ENCODE assay signal across 24 cellular contexts in genomic region chr4:37540486-37540885, GRCh38.
A peak's percentile ranks its signal among the peaks of the same experiment; 100 is the strongest.
DNase-seq lines count a peak whose midpoint lies in the region; ATAC-seq and TF ChIP-seq lines count a peak whose summit lies in the region.
"Had no signal": no experiment of that assay in that cellular context is flagged by ENCODE, and none has a peak within 500 bp of the region (broad histone marks: within the 10 kb centered on the region; RNA-seq: fewer than 3 reads in every experiment).

No MANE protein-coding gene starts in this region.

- no peak overlapping the region for H4K5ac ChIP-seq in mesendoderm (ENCODE audit: low read length)

- no peak overlapping the region for H3K27ac ChIP-seq in mammary epithelial cell (ENCODE audit: insufficient read depth, low read depth, low read length)
- H3K27ac ChIP-seq in breast epithelium, result no peak overlapping the region
- H3K27ac ChIP-seq in endodermal cell (ENCODE audit: low read depth, low read length), result peak overlapping the region; percentile 86
- H3K27ac ChIP-seq in mesendoderm (ENCODE audit: low read depth, low read length), result no peak overlapping the region
- H3K27ac ChIP-seq in Karpas-422 (ENCODE audit: low read length), result no peak overlapping the region
- H3K27ac ChIP-seq: heart left ventricle, tibial nerve had no signal

- in situ Hi-C loops in mammary epithelial cell (cut with MboI; ENCODE audit: low sequenced_read_pairs in 2 of 2), result no loop called here

- no peaks in the 10 kb centered on the region for H3K79me1 ChIP-seq in mesendoderm (ENCODE audit: low read length)

- DNase-seq in mammary epithelial cell (peak; percentile 7), breast epithelium (ENCODE audit: low spot score in 2 of 2) (no peak), endodermal cell (peak; percentile 49), mesendoderm (peak; percentile 26), SK-N-DZ (ENCODE audit: low spot score) (no peak), Right ventricle myocardium superior (no peak), Karpas-422 (no peak), middle frontal gyrus (ENCODE audit: extremely low spot score, low spot score) (no peak)
- DNase-seq: 8988T; activated naive CD4-positive, alpha-beta T cell treated with anti-CD3 and anti-CD28 coated beads, Interleukin-2, amount 10 ng/mL, durations not matched to agents 7 days and 5 days; activated T-cell treated with anti-CD3 and anti-CD28 coated beads, Interleukin-2, amount 50 U/mL, for 72 hours; anterior cingulate cortex; BE2C; Caco-2; effector memory CD8-positive, alpha-beta T cell; heart left ventricle; kidney; naive thymus-derived CD4-positive, alpha-beta T cell; NCI-H1105 treated with DMSO at 0.1 percent for 48 hours; NCI-H2107; NCI-H510A; stimulated activated CD4-positive, alpha-beta T cell treated with anti-CD3 and anti-CD28 coated beads, Interleukin-4, amount 100 ng/mL, for 1 hour; stimulated activated naive CD8-positive, alpha-beta T cell treated with anti-CD3 and anti-CD28 coated beads, Interleukin-15, amount 100 ng/mL, for 72 hours had no signal

- H3K23ac ChIP-seq in mesendoderm (ENCODE audit: low read length), result no peak overlapping the region

- H3K9ac ChIP-seq in mammary epithelial cell (ENCODE audit: insufficient read depth, low read length), result no peak overlapping the region
- H3K9ac ChIP-seq in endodermal cell (ENCODE audit: extremely low read depth, low read length, poor library complexity, severe bottlenecking), result no peak overlapping the region
- H3K9ac ChIP-seq in mesendoderm (ENCODE audit: low read length), result no peak overlapping the region
- H3K9ac ChIP-seq in Karpas-422 (ENCODE audit: low read length), result no peak overlapping the region

- H3K4me2 ChIP-seq in mammary epithelial cell (ENCODE audit: insufficient read depth, low read depth, low read length) (no peak overlapping the region), mesendoderm (ENCODE audit: low read length) (no peak overlapping the region), Karpas-422 (ENCODE audit: low read depth, low read length, poor library complexity, severe bottlenecking) (no peak overlapping the region)

- no peaks in the 10 kb centered on the region for H3K36me3 Mint-ChIP-seq in endodermal cell (ENCODE audit: low read depth)
- H3K36me3 Mint-ChIP-seq: activated naive CD4-positive, alpha-beta T cell treated with anti-CD3 and anti-CD28 coated beads, Interleukin-2, amount 10 ng/mL, durations not matched to agents 7 days and 5 days had no signal

- H3K27ac Mint-ChIP-seq in endodermal cell, result no peak overlapping the region
- H3K27ac Mint-ChIP-seq: activated naive CD4-positive, alpha-beta T cell treated with anti-CD3 and anti-CD28 coated beads, Interleukin-2, amount 10 ng/mL, durations not matched to agents 7 days and 5 days; activated T-cell treated with anti-CD3 and anti-CD28 coated beads, Interleukin-2, amount 50 U/mL, for 72 hours; effector memory CD8-positive, alpha-beta T cell; naive thymus-derived CD4-positive, alpha-beta T cell; stimulated activated naive CD8-positive, alpha-beta T cell treated with anti-CD3 and anti-CD28 coated beads, Interleukin-15, amount 100 ng/mL, for 72 hours had no signal

- H2BK5ac ChIP-seq in mesendoderm (ENCODE audit: low read length), result no peak overlapping the region

- no peak overlapping the region for H3K56ac ChIP-seq in mesendoderm (ENCODE audit: low read length)

- H3K9me3 ChIP-seq in mammary epithelial cell (replicated peaks; ENCODE audit: insufficient read depth, low read length), result no peaks in the 10 kb centered on the region
- no peaks in the 10 kb centered on the region for H3K9me3 ChIP-seq in breast epithelium
- no peaks in the 10 kb centered on the region for H3K9me3 ChIP-seq in endodermal cell (ENCODE audit: control insufficient read depth, low read length)
- no peaks in the 10 kb centered on the region for H3K9me3 ChIP-seq in Karpas-422 (ENCODE audit: low read length)
- H3K9me3 ChIP-seq: BE2C, heart left ventricle, tibial nerve had no signal

- H3K27me3 ChIP-seq in mammary epithelial cell (ENCODE audit: insufficient read depth, low read length) (no peaks in the 10 kb centered on the region), breast epithelium (no peaks in the 10 kb centered on the region), endodermal cell (ENCODE audit: control insufficient read depth, insufficient read depth, low read length, poor library complexity, severe bottlenecking) (no peaks in the 10 kb centered on the region), mesendoderm (ENCODE audit: insufficient read depth, low read length, poor library complexity) (no peaks in the 10 kb centered on the region), Karpas-422 (ENCODE audit: low read length) (no peaks in the 10 kb centered on the region)
- H3K27me3 ChIP-seq: BE2C, heart left ventricle, tibial nerve had no signal

- intact Hi-C loops in mammary epithelial cell (cut with micrococcal nuclease), result no loop called here
- intact Hi-C loops in breast epithelium (cut with DNase I; ENCODE audit: low total_unique reads), result no loop called here
- intact Hi-C loops in Right ventricle myocardium superior (cut with DNase I), result no loop called here

- no TSS peak for BruUV-seq in mammary epithelial cell (replicated peaks; lab: Mats Ljungman, UMichigan)

- no peak overlapping the region for H2BK120ac ChIP-seq in mesendoderm (ENCODE audit: low read depth, low read length)

- H3K79me2 ChIP-seq in mammary epithelial cell (ENCODE audit: insufficient read depth, low read length) (no peaks in the 10 kb centered on the region), mesendoderm (ENCODE audit: control insufficient read depth, insufficient read depth, low read length) (no peaks in the 10 kb centered on the region), Karpas-422 (ENCODE audit: low read length) (no peaks in the 10 kb centered on the region)

- dilution Hi-C loops in mammary epithelial cell (cut with HindIII; ENCODE audit: low sequenced_read_pairs), result no loop called here

- H3K4ac ChIP-seq in mesendoderm (ENCODE audit: low read depth, low read length), result no peak overlapping the region

- peaks cover 5% of the 10 kb centered on the region for H3K9me3 Mint-ChIP-seq in endodermal cell
- H3K9me3 Mint-ChIP-seq: activated naive CD4-positive, alpha-beta T cell treated with anti-CD3 and anti-CD28 coated beads, Interleukin-2, amount 10 ng/mL, durations not matched to agents 7 days and 5 days had no signal

- no peak for TF ChIP-seq POLR2A in breast epithelium (IDR thresholded peaks at IDR 0.05)

- 7% methylated on average over 2 of the region's 2 CpGs for WGBS in mammary epithelial cell (ENCODE audit: low coverage, missing lambda C conversion rate)
- 36% methylated on average over 2 of the region's 2 CpGs; no CpG with 5 or more reads in 1 of the 2 experiments for WGBS in endodermal cell (ENCODE audit: insufficient coverage in 1 of 2, insufficient read length in 1 of 2), 2 experiments
- WGBS in mesendoderm (ENCODE audit: extremely low coverage, insufficient coverage, low lambda C conversion rate), result no CpG with 5 or more reads among the region's 2 CpGs

- no peaks in the 10 kb centered on the region for H3K27me3 Mint-ChIP-seq in endodermal cell (ENCODE audit: insufficient read depth)
- H3K27me3 Mint-ChIP-seq: stimulated activated naive CD8-positive, alpha-beta T cell treated with anti-CD3 and anti-CD28 coated beads, Interleukin-15, amount 100 ng/mL, for 72 hours had no signal

- TF ChIP-seq CTCF in mammary epithelial cell (conservative IDR thresholded peaks at IDR 0.05 in 1 of 2, IDR thresholded peaks at IDR 0.05 in 1 of 2; ENCODE audit: extremely low read depth in 1 of 2, insufficient read depth in 1 of 2, low read depth in 1 of 2, low read length in 2 of 2) (no peak), breast epithelium (IDR thresholded peaks at IDR 0.05) (no peak), endodermal cell (conservative IDR thresholded peaks at IDR 0.05) (no peak)

- H2AFZ ChIP-seq in mammary epithelial cell (ENCODE audit: low read depth, low read length) (no peak overlapping the region), Karpas-422 (ENCODE audit: low read length) (no peak overlapping the region)

- H3K36me3 ChIP-seq in mammary epithelial cell (ENCODE audit: insufficient read depth, low read length), result no peaks in the 10 kb centered on the region
- no peaks in the 10 kb centered on the region for H3K36me3 ChIP-seq in breast epithelium
- no peaks in the 10 kb centered on the region for H3K36me3 ChIP-seq in endodermal cell (ENCODE audit: control insufficient read depth, insufficient read depth, low read length)
- no peaks in the 10 kb centered on the region for H3K36me3 ChIP-seq in mesendoderm (ENCODE audit: control insufficient read depth, insufficient read depth, low read length)
- H3K36me3 ChIP-seq in Karpas-422 (ENCODE audit: insufficient read depth, low read length), result no peaks in the 10 kb centered on the region
- H3K36me3 ChIP-seq: BE2C, heart left ventricle, tibial nerve had no signal

- H3K4me1 ChIP-seq in mammary epithelial cell (ENCODE audit: insufficient read depth, low read length) (no peaks in the 10 kb centered on the region), breast epithelium (no peaks in the 10 kb centered on the region), endodermal cell (ENCODE audit: control insufficient read depth, insufficient read depth, low read length) (no peaks in the 10 kb centered on the region), mesendoderm (ENCODE audit: control insufficient read depth, low read depth, low read length) (peaks cover 2% of the 10 kb centered on the region), Karpas-422 (ENCODE audit: low read length) (no peaks in the 10 kb centered on the region)
- H3K4me1 ChIP-seq: BE2C, heart left ventricle had no signal

- ATAC-seq in Right ventricle myocardium superior (ENCODE audit: poor library complexity), result no peak
- ATAC-seq: activated T-cell treated with anti-CD3 and anti-CD28 coated beads, Interleukin-2, amount 50 U/mL, for 72 hours; effector memory CD8-positive, alpha-beta T cell; heart left ventricle; naive thymus-derived CD4-positive, alpha-beta T cell; stimulated activated naive CD8-positive, alpha-beta T cell treated with anti-CD3 and anti-CD28 coated beads, Interleukin-15, amount 100 ng/mL, for 72 hours had no signal

- peaks cover 14% of the 10 kb centered on the region for H3K4me1 Mint-ChIP-seq in endodermal cell
- H3K4me1 Mint-ChIP-seq: activated naive CD4-positive, alpha-beta T cell treated with anti-CD3 and anti-CD28 coated beads, Interleukin-2, amount 10 ng/mL, durations not matched to agents 7 days and 5 days; stimulated activated naive CD8-positive, alpha-beta T cell treated with anti-CD3 and anti-CD28 coated beads, Interleukin-15, amount 100 ng/mL, for 72 hours had no signal

- H2AK5ac ChIP-seq in mesendoderm (ENCODE audit: low read length), result no peak overlapping the region

- H3K9me2 ChIP-seq in Karpas-422 (replicated peaks; ENCODE audit: insufficient read depth, low read length), result no peaks in the 10 kb centered on the region

- no peak overlapping the region for H2BK15ac ChIP-seq in mesendoderm (replicated peaks; ENCODE audit: low read depth)

- H3K4me3 Mint-ChIP-seq in endodermal cell, result no peak overlapping the region
- H3K4me3 Mint-ChIP-seq: activated naive CD4-positive, alpha-beta T cell treated with anti-CD3 and anti-CD28 coated beads, Interleukin-2, amount 10 ng/mL, durations not matched to agents 7 days and 5 days; activated T-cell treated with anti-CD3 and anti-CD28 coated beads, Interleukin-2, amount 50 U/mL, for 72 hours; effector memory CD8-positive, alpha-beta T cell; naive thymus-derived CD4-positive, alpha-beta T cell; stimulated activated naive CD8-positive, alpha-beta T cell treated with anti-CD3 and anti-CD28 coated beads, Interleukin-15, amount 100 ng/mL, for 72 hours had no signal

- H3K18ac ChIP-seq in mesendoderm (ENCODE audit: low read length), result no peak overlapping the region

- H3K4me3 ChIP-seq in mammary epithelial cell (replicated peaks in 1 of 3; ENCODE audit: insufficient read depth in 1 of 3, low read depth in 2 of 3, low read length in 3 of 3) (no peak overlapping the region), breast epithelium (no peak overlapping the region), endodermal cell (ENCODE audit: low read length) (no peak overlapping the region), mesendoderm (ENCODE audit: low read length) (no peak overlapping the region), Karpas-422 (ENCODE audit: low read length) (no peak overlapping the region)
- H3K4me3 ChIP-seq: heart left ventricle, tibial nerve had no signal

- H4K8ac ChIP-seq in mesendoderm (ENCODE audit: low read depth, low read length), result no peak overlapping the region

- CTCF ChIA-PET in mammary epithelial cell (lab: Charles Lee; ENCODE audit: low non-redundant PET), result no interaction called here

- H4K20me1 ChIP-seq in mammary epithelial cell (ENCODE audit: insufficient read depth, low read length), result no peaks in the 10 kb centered on the region
- no peaks in the 10 kb centered on the region for H4K20me1 ChIP-seq in Karpas-422 (ENCODE audit: insufficient read depth, low read depth, low read length)

Comparison
In these comparisons a context has a peak if more than half of its experiments do, and no peak if none do; other contexts are left out.
1. DNase-seq: peak in mammary epithelial cell (single experiment), endodermal cell (single experiment) and mesendoderm (single experiment); none in breast epithelium (0 of 2), SK-N-DZ (single experiment), Right ventricle myocardium superior (single experiment), Karpas-422 (single experiment) and middle frontal gyrus (single experiment).